ENCODE assay signal across 8 cellular contexts in the genomic region with DNA sequence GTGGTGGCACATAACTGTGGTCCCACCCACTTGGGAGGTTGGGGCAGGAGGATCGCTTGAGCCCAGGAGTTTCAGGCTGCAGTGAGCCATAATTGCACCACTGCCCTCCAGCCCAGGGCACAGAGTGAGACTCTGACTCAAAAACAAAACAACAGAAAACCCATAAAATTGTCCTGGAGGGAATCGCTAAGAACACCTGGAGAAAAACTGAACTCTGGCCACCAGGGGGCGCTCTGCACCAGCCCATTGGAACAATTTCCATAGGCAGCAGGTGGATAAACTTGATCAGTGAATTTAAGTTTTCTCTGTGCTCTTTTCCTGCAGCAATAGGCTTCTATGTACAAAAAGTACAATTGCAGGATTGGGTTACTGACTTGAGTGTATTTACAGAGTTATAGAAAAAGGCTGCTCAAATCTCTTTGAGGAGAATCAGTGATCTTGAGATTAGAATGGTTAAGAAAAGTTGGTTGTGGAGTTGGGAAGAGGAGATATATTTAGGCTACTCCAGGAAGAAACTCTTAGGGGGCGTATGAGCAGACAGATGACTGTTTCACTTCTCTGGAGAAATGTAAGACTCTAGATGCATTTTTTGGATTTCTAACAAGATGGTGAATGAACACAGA.
A peak's percentile ranks its signal among the peaks of the same experiment; 100 is the strongest.
DNase-seq lines count a peak whose midpoint lies in the region; ATAC-seq and FAIRE-seq lines count a peak whose summit lies in the region.

No MANE protein-coding gene starts in this region.

- H3K79me1 ChIP-seq in mesenchymal stem cell (replicated peaks; ENCODE audit: low read length, poor library complexity, severe bottlenecking): no peaks in the 10 kb centered on the region

- H3K27ac ChIP-seq in mesenchymal stem cell (ENCODE audit: low read length, poor library complexity, severe bottlenecking): no peak overlapping the region

- H3K36me3 ChIP-seq in mesenchymal stem cell (ENCODE audit: control insufficient read depth in 1 of 2, insufficient read depth in 2 of 2, low read depth in 1 of 2, low read length in 2 of 2): no peaks in the 10 kb centered on the region

- H2BK120ac ChIP-seq in mesenchymal stem cell (ENCODE audit: low read depth, low read length): no peak overlapping the region

- H2BK5ac ChIP-seq in mesenchymal stem cell (ENCODE audit: low read depth, low read length, poor library complexity, severe bottlenecking): no peak overlapping the region

- H3K4ac ChIP-seq in mesenchymal stem cell (ENCODE audit: low read depth in 1 of 2, low read length in 2 of 2): no peak overlapping the region

- no peak overlapping the region for H4K8ac ChIP-seq in mesenchymal stem cell (ENCODE audit: low read length)

- H3K27me3 ChIP-seq in mesenchymal stem cell (ENCODE audit: control insufficient read depth in 1 of 2, insufficient read depth in 1 of 2, low read length in 2 of 2): peaks cover 0 to 18% of the 10 kb centered on the region in 2 experiments

- H3K18ac ChIP-seq in mesenchymal stem cell (ENCODE audit: low read depth in 1 of 2, low read length in 2 of 2): no peak overlapping the region

- no peak overlapping the region for H3K4me2 ChIP-seq in mesenchymal stem cell (ENCODE audit: low read length, poor library complexity, severe bottlenecking)

- WGBS in mesenchymal stem cell: 13% methylated on average over 4 of the region's 4 CpGs

- no peak overlapping the region for H2BK15ac ChIP-seq in mesenchymal stem cell (ENCODE audit: low read depth, poor library complexity, severe bottlenecking)

- no peak for ATAC-seq in GM18502 (IDR thresholded peaks at IDR 0.05; ENCODE audit: poor library complexity, unreplicated experiment)

- no peak overlapping the region for H3K9ac ChIP-seq in mesenchymal stem cell (ENCODE audit: low read length)

- H2BK12ac ChIP-seq in mesenchymal stem cell (ENCODE audit: low read length in 2 of 2): no peak overlapping the region

- H2AK5ac ChIP-seq in mesenchymal stem cell (ENCODE audit: low read length, severe bottlenecking): no peak overlapping the region

- H4K91ac ChIP-seq in mesenchymal stem cell (ENCODE audit: low read length): no peak overlapping the region

- H3K4me3 ChIP-seq in mesenchymal stem cell (ENCODE audit: insufficient read depth in 1 of 2, low read depth in 1 of 2, low read length in 2 of 2): no peak overlapping the region

- no peak overlapping the region for H3K23ac ChIP-seq in mesenchymal stem cell (ENCODE audit: low read length in 2 of 2)

- H2AFZ ChIP-seq in mesenchymal stem cell (ENCODE audit: low read depth, low read length): no peak overlapping the region

- peaks cover 9% of the 10 kb centered on the region for H3K9me3 ChIP-seq in mesenchymal stem cell (ENCODE audit: control insufficient read depth, low read length)

- no peak for FAIRE-seq in GM19239 (lab: Jason Lieb, UNC)

- no peak overlapping the region for H3K14ac ChIP-seq in mesenchymal stem cell (ENCODE audit: low read length in 2 of 2)

- no peaks in the 10 kb centered on the region for H3K4me1 ChIP-seq in mesenchymal stem cell (ENCODE audit: control insufficient read depth, insufficient read depth, low read depth, low read length)

- peak; percentile 68 for DNase-seq in AG08395 (ENCODE audit: low spot score)
- DNase-seq in GM19239 (ENCODE audit: insufficient read length, low spot score): peak; percentile 40
- DNase-seq in NCI-H446 (lab: John Stamatoyannopoulos, UW): peak; percentile 9 to 43
- peak; percentile 43 for DNase-seq in activated CD4-positive, alpha-beta T cell treated with anti-CD3 and anti-CD28 coated beads, Interleukin-2, amount 50 U/mL, for 1 hour
- DNase-seq in effector CD4-positive, alpha-beta T cell: peak; percentile 33
- peak; percentile 39 for DNase-seq in mesenchymal stem cell
- DNase-seq in stimulated activated CD8-positive, alpha-beta memory T cell treated with anti-CD3 and anti-CD28 coated beads, Interleukin-2, amount 100 ng/mL, for 48 hours (ENCODE audit: low read depth in 2 of 2): peak; percentile 44 to 55
